ENCODE assay signal across 25 cellular contexts in genomic region chr5:103425686-103426454, GRCh38.
DNase-seq lines count a peak whose midpoint lies in the region; ATAC-seq and TF ChIP-seq lines count a peak whose summit lies in the region.
"Had no signal": no experiment of that assay in that cellular context is flagged by ENCODE, and none has a peak within 500 bp of the region (broad histone marks: within the 10 kb centered on the region; RNA-seq: fewer than 3 reads in every experiment).

No MANE protein-coding gene starts in this region.

- DNase-seq in GM23248 (peak; percentile 66), fibroblast of peridontal ligament (ENCODE audit: extremely low read depth) (peak; percentile 42), renal cortical epithelial cell (ENCODE audit: low read depth) (peak; percentile 56), Right ventricle myocardium superior (no peak), activated gamma-delta T cell (lab: John Stamatoyannopoulos, UW) (no peak)
- DNase-seq: activated B cell treated with CpG ODN at 0.5 μM for 24 hours; activated CD8-positive, alpha-beta T cell treated with anti-CD3 and anti-CD28 coated beads for 36 hours; activated naive CD4-positive, alpha-beta T cell treated with anti-CD3 and anti-CD28 coated beads, Interleukin-2, amount 10 ng/mL, durations not matched to agents 7 days and 5 days; activated T-cell treated with anti-CD3 and anti-CD28 coated beads, Interleukin-2, amount 50 U/mL, for 24 hours; CD8-positive, alpha-beta memory T cell; KBM-7; mucosa of descending colon; NCI-H1105; NCI-H2107; NCI-H69; SHP77 treated with DMSO at 0.1 percent for 48 hours; T-helper 2 cell had no signal

- WGBS in GM23248 (ENCODE audit: low coverage in 1 of 2, low lambda C conversion rate in 2 of 2, missing lambda C conversion rate in 2 of 2), 2 experiments: 30 to 33% methylated on average over 3 of the region's 3 CpGs

- H3K27ac ChIP-seq in GM23248: peak overlapping the region; percentile 75
- H3K27ac ChIP-seq: epithelial cell of prostate, gastroesophageal sphincter, neural progenitor cell, thoracic aorta had no signal

- intact Hi-C loops in Right ventricle myocardium superior (cut with DNase I): no loop called here

- peaks cover 39% of the 10 kb centered on the region for H3K4me1 ChIP-seq in GM23248 (ENCODE audit: insufficient read depth)
- H3K4me1 ChIP-seq: neural progenitor cell had no signal

- H3K4me3 ChIP-seq in GM23248: no peak overlapping the region
- H3K4me3 ChIP-seq: gastroesophageal sphincter, mucosa of descending colon, neural progenitor cell, thoracic aorta had no signal

- peak overlapping the region; percentile 0; the same call in 1 of the 2 replicates for H2AFZ ChIP-seq in GM23248
- H2AFZ ChIP-seq: neural progenitor cell had no signal

- H3K79me2 ChIP-seq in GM23248 (ENCODE audit: insufficient read depth): no peaks in the 10 kb centered on the region

- in situ Hi-C loops in GM23248 (cut with MboI): no loop called here

- peak overlapping the region; percentile 80 for H3K4me2 ChIP-seq in GM23248 (ENCODE audit: unreplicated experiment)
- H3K4me2 ChIP-seq: neural progenitor cell had no signal

- H3K9me3 ChIP-seq in GM23248 (ENCODE audit: low read depth): no peaks in the 10 kb centered on the region
- H3K9me3 ChIP-seq: gastroesophageal sphincter, mucosa of descending colon, thoracic aorta had no signal

- H4K20me1 ChIP-seq in GM23248 (ENCODE audit: insufficient read depth): no peaks in the 10 kb centered on the region

- ATAC-seq in SK-N-SH treated with all-trans-retinoic acid at 6 μM for 48 hours (peak; percentile 11; the same call in 1 of the 3 replicates), Right ventricle myocardium superior (ENCODE audit: poor library complexity) (no peak), HG03139 (IDR thresholded peaks at IDR 0.05; ENCODE audit: unreplicated experiment) (no peak), HG03025 (IDR thresholded peaks at IDR 0.05; ENCODE audit: low FRiP score, unreplicated experiment) (no peak)
- ATAC-seq: activated CD8-positive, alpha-beta T cell treated with anti-CD3 and anti-CD28 coated beads for 36 hours; gastroesophageal sphincter; left lobe of liver; mucosa of descending colon had no signal

- no peaks in the 10 kb centered on the region for H3K27me3 ChIP-seq in GM23248 (replicated peaks; ENCODE audit: insufficient read depth)
- H3K27me3 ChIP-seq: gastroesophageal sphincter, neural progenitor cell had no signal

- peaks cover 35% of the 10 kb centered on the region for H3F3A ChIP-seq in GM23248 (ENCODE audit: insufficient read depth)

- H3K36me3 ChIP-seq in GM23248 (ENCODE audit: low read depth): no peaks in the 10 kb centered on the region
- H3K36me3 ChIP-seq: gastroesophageal sphincter, neural progenitor cell, thoracic aorta had no signal

- no peak overlapping the region for H3K9ac ChIP-seq in GM23248
- H3K9ac ChIP-seq: neural progenitor cell had no signal

- H3K9me2 ChIP-seq in GM23248 (ENCODE audit: insufficient read depth): no peaks in the 10 kb centered on the region

TF ChIP-seq in SK-N-SH treated with all-trans-retinoic acid at 6 μM for 48 hours, 23 proteins besides CTCF, POLR2A, EP300 and RAD21:
- TF ChIP-seq TCF4 (CRISPR knock-in tag; IDR thresholded peaks at IDR 0.05; ENCODE audit: borderline replicate concordance) (no peak), ZC3H10 (CRISPR knock-in tag; IDR thresholded peaks at IDR 0.05) (no peak), CSRNP3 (CRISPR knock-in tag; IDR thresholded peaks at IDR 0.05) (no peak)
TF ChIP-seq in SK-N-SH treated with all-trans-retinoic acid at 6 μM for 48 hours: peak in this region for 0.

Comparison
In these comparisons a context has a peak if more than half of its experiments do, and no peak if none do; other contexts are left out.
1. DNase-seq: peak in GM23248 (single experiment), fibroblast of peridontal ligament (single experiment) and renal cortical epithelial cell (single experiment); none in Right ventricle myocardium superior (single experiment) and activated gamma-delta T cell (single experiment).